25 cellular contexts compared by ENCODE assay signal in genomic region chr1:220485131-220485530, GRCh38. TPM values are rescaled to one million over a fixed set of nuclear protein-coding genes. Genes with fewer than 3 reads are reported as not detected.
DNase-seq lines count a peak whose midpoint lies in the region; ATAC-seq and TF ChIP-seq lines count a peak whose summit lies in the region.
"Had no signal": no experiment of that assay in that cellular context is flagged by ENCODE, and none has a peak within 500 bp of the region (broad histone marks: within the 10 kb centered on the region; RNA-seq: fewer than 3 reads in every experiment).

No MANE protein-coding gene starts in this region.

- H3K27me3 ChIP-seq in HCT116 (ENCODE audit: insufficient read depth, low read length) (no peaks in the 10 kb centered on the region), smooth muscle cell (ENCODE audit: low read depth) (no peaks in the 10 kb centered on the region)
- H3K27me3 ChIP-seq: foreskin keratinocyte had no signal

- CTCF ChIA-PET in HCT116 (lab: Charles Lee) (no interaction called here), OCI-LY7 (lab: Charles Lee; ENCODE audit: unreplicated experiment) (no interaction called here)

- H3F3A ChIP-seq in smooth muscle cell (ENCODE audit: low read depth): no peaks in the 10 kb centered on the region

- H3K79me2 ChIP-seq in HCT116 (ENCODE audit: insufficient read depth, low read length): no peaks in the 10 kb centered on the region
- no peaks in the 10 kb centered on the region for H3K79me2 ChIP-seq in smooth muscle cell (ENCODE audit: low read depth)
- H3K79me2 ChIP-seq in OCI-LY7 (ENCODE audit: insufficient read depth, low read depth, low read length): no peaks in the 10 kb centered on the region

- TF ChIP-seq CTCF in HCT116 (IDR thresholded peaks at IDR 0.05 in 2 of 3, conservative IDR thresholded peaks at IDR 0.05 in 1 of 3; ENCODE audit: borderline replicate concordance in 1 of 3, insufficient read depth in 1 of 3, low read depth in 2 of 3, low read length in 2 of 3) (no peak), coronary artery (IDR thresholded peaks at IDR 0.05) (no peak), smooth muscle cell (IDR thresholded peaks at IDR 0.05; ENCODE audit: borderline replicate concordance, insufficient read depth, poor library complexity, severe bottlenecking) (no peak), OCI-LY7 (conservative IDR thresholded peaks at IDR 0.05; ENCODE audit: low read length) (no peak)

- no peaks in the 10 kb centered on the region for H3K9me2 ChIP-seq in HCT116 (ENCODE audit: insufficient read depth)
- H3K9me2 ChIP-seq in OCI-LY7 (ENCODE audit: insufficient read depth, low read length): no peaks in the 10 kb centered on the region

- POLR2A ChIA-PET in HCT116 (lab: Charles Lee): no interaction called here
- POLR2A ChIA-PET in OCI-LY7 (lab: Charles Lee): interaction anchor here (0.9 kb wide), 1 partner anchor 13 kb away, joined by 3 read pairs; no protein-coding TSS in a partner anchor

- H4K20me1 ChIP-seq in HCT116 (ENCODE audit: insufficient read depth) (no peaks in the 10 kb centered on the region), smooth muscle cell (ENCODE audit: low read depth) (no peaks in the 10 kb centered on the region), OCI-LY7 (ENCODE audit: insufficient read depth, low read length) (no peaks in the 10 kb centered on the region)

- H3K4me1 ChIP-seq in HCT116 (ENCODE audit: control insufficient read depth in 1 of 2, insufficient read depth in 2 of 2, low read length in 2 of 2) (peaks cover 0 to 8% of the 10 kb centered on the region in 2 experiments; a peak in 2 of 4 replicates), smooth muscle cell (ENCODE audit: low read depth) (no peaks in the 10 kb centered on the region), OCI-LY7 (ENCODE audit: insufficient read depth, low read length, poor library complexity, severe bottlenecking) (no peaks in the 10 kb centered on the region)
- H3K4me1 ChIP-seq: foreskin keratinocyte had no signal

- RAD21 ChIA-PET in HCT116 (lab: Charles Lee; ENCODE audit: low non-redundant PET in 1 of 2, low total read pairs in 2 of 2, uncharacterized antibody in 2 of 2, unreplicated experiment in 2 of 2): no interaction called here

- H3K9me3 ChIP-seq in HCT116 (ENCODE audit: control insufficient read depth in 1 of 2, insufficient read depth in 1 of 2, low read depth in 1 of 2, low read length in 2 of 2) (no peaks in the 10 kb centered on the region), smooth muscle cell (replicated peaks; ENCODE audit: low read depth) (no peaks in the 10 kb centered on the region), OCI-LY7 (ENCODE audit: low read length) (no peaks in the 10 kb centered on the region)

- H3K4me3 ChIP-seq in HCT116 (replicated peaks in 1 of 2; ENCODE audit: low read depth in 1 of 2, low read length in 2 of 2) (no peak overlapping the region), coronary artery (no peak overlapping the region), smooth muscle cell (no peak overlapping the region), OCI-LY7 (ENCODE audit: low read depth, low read length, poor library complexity, severe bottlenecking) (no peak overlapping the region)

- H3K4me2 ChIP-seq in HCT116 (ENCODE audit: low read length) (no peak overlapping the region), smooth muscle cell (no peak overlapping the region), OCI-LY7 (ENCODE audit: low read length) (no peak overlapping the region)

- H3K9ac ChIP-seq in HCT116 (ENCODE audit: low read length) (no peak overlapping the region), smooth muscle cell (ENCODE audit: low read depth) (peak overlapping the region; percentile 7)

- no peak for ATAC-seq in HCT116
- ATAC-seq: activated naive CD8-positive, alpha-beta T cell treated with anti-CD3 and anti-CD28 coated beads, Interleukin-2, amount 50 U/mL, for 24 hours; foreskin keratinocyte; naive thymus-derived CD4-positive, alpha-beta T cell had no signal

- no peak for TF ChIP-seq POLR2A in HCT116 (IDR thresholded peaks at IDR 0.05; ENCODE audit: borderline replicate concordance, extremely low read depth, insufficient read depth, insufficient read length)

- H3K36me3 ChIP-seq in HCT116 (ENCODE audit: control insufficient read depth in 1 of 2, insufficient read depth in 2 of 2, low read length in 2 of 2): no peaks in the 10 kb centered on the region
- no peaks in the 10 kb centered on the region for H3K36me3 ChIP-seq in smooth muscle cell (ENCODE audit: low read depth)
- no peaks in the 10 kb centered on the region for H3K36me3 ChIP-seq in OCI-LY7 (ENCODE audit: insufficient read depth, low read length)

- WGBS in smooth muscle cell (ENCODE audit: low lambda C conversion rate): 74% methylated on average over 3 of the region's 3 CpGs

- intact Hi-C loops in HCT116 (cut with micrococcal nuclease) (no loop called here), OCI-LY7 (cut with micrococcal nuclease; ENCODE audit: unreplicated experiment) (no loop called here)

- DNase-seq in DMS53 (lab: John Stamatoyannopoulos, UW) (peak; percentile 66), HCT116 (ENCODE audit: low read depth, low spot score) (no peak), coronary artery (ENCODE audit: low spot score) (no peak), smooth muscle cell (lab: John Stamatoyannopoulos, UW; ENCODE audit: unreplicated experiment) (no peak), T-helper 1 cell (no peak), OCI-LY7 (ENCODE audit: low spot score) (no peak), cerebellum (ENCODE audit: low spot score) (no peak)
- DNase-seq: activated CD4-positive, alpha-beta T cell treated with anti-CD3 and anti-CD28 coated beads, Interleukin-2, amount 10 ng/mL, durations not matched to agents 7 days and 5 days; activated CD8-positive, alpha-beta memory T cell treated with anti-CD3 and anti-CD28 coated beads, Interleukin-2, amount 50 U/mL, for 4 hours; activated naive CD8-positive, alpha-beta T cell treated with anti-CD3 and anti-CD28 coated beads, Interleukin-2, amount 50 U/mL, for 24 hours; CD4-positive, alpha-beta T cell; dermis blood vessel endothelial cell; foreskin keratinocyte; HFFc6; hippocampal formation; kidney; naive thymus-derived CD4-positive, alpha-beta T cell; NCI-H1417; NCI-H2171; NCI-H524 treated with DMSO at 0.1 percent for 48 hours; OCI-M1; retina; SHP77 treated with DMSO at 0.1 percent for 48 hours; stimulated activated CD4-positive, alpha-beta T cell treated with anti-CD3 and anti-CD28 coated beads, Interleukin-12 subunit alpha, Interleukin-12 subunit beta, amount 100 ng/mL, for 4 hours; stimulated activated CD8-positive, alpha-beta memory T cell treated with anti-CD3 and anti-CD28 coated beads, Interleukin-4, amount 100 ng/mL, for 48 hours had no signal

- H3K27ac ChIP-seq in HCT116 (ENCODE audit: low read depth, low read length) (no peak overlapping the region), coronary artery (peak overlapping the region; percentile 9 to 92), smooth muscle cell (ENCODE audit: low read depth) (peak overlapping the region; percentile 95), OCI-LY7 (ENCODE audit: low read depth, low read length, poor library complexity, severe bottlenecking) (no peak overlapping the region)
- H3K27ac ChIP-seq: foreskin keratinocyte had no signal

- TF ChIP-seq RAD21 in HCT116 (IDR thresholded peaks at IDR 0.05; ENCODE audit: low read depth): peak; percentile 19; the same call in 1 of the 2 replicates

- BruUV-seq in HCT116 (replicated peaks; lab: Mats Ljungman, UMichigan) (no TSS peak), OCI-LY7 (replicated peaks; lab: Mats Ljungman, UMichigan) (no TSS peak)

- H2AFZ ChIP-seq in HCT116 (ENCODE audit: low read depth, low read length, poor library complexity, severe bottlenecking): no peak overlapping the region
- H2AFZ ChIP-seq in smooth muscle cell (ENCODE audit: low read depth): no peak overlapping the region
- H2AFZ ChIP-seq in OCI-LY7 (ENCODE audit: low read length): no peak overlapping the region

TF ChIP-seq in HCT116, 20 proteins besides CTCF, POLR2A, EP300 and RAD21 (continues in another document):
- no peak for TF ChIP-seq SIN3A (IDR thresholded peaks at IDR 0.05; ENCODE audit: low read depth)
- TF ChIP-seq ZNF274 (IDR thresholded peaks at IDR 0.05; ENCODE audit: low read depth, low read length): no peak
- no peak for TF ChIP-seq MAX (IDR thresholded peaks at IDR 0.05)
- TF ChIP-seq EZH2 (IDR thresholded peaks at IDR 0.05): no peak
- no peak for TF ChIP-seq SP1 (IDR thresholded peaks at IDR 0.05; ENCODE audit: low read depth)
- no peak for TF ChIP-seq TCF7L2 (IDR thresholded peaks at IDR 0.05; ENCODE audit: borderline replicate concordance, extremely low read depth, insufficient read depth, insufficient read length)
- no peak for TF ChIP-seq EZH2phosphoT487 (IDR thresholded peaks at IDR 0.05; ENCODE audit: borderline replicate concordance)

RNA-seq across cellular contexts. Expression of gene MARK1, which starts 42.8 kb away (rescaled TPM):
- total RNA-seq in HCT116 (2021; ENCODE audit: unreplicated experiment) (3.6 TPM), smooth muscle cell (5.5 and 5.6 TPM in 2 replicates), OCI-LY7 (2022) (not detected in 2 replicates), cerebellum (34.7 TPM)
- polyA plus RNA-seq in HCT116 (2012): 1.9 and 2.0 TPM in 2 replicates
- 2.5 and 4.4 TPM in 2 replicates for polyA plus RNA-seq in smooth muscle cell
- total RNA-seq in OCI-LY7 (2014; rRNA removed; shearing (Covaris generic)): not detected in 2 replicates
- total RNA-seq: activated CD4-positive, alpha-beta T cell treated with anti-CD3 and anti-CD28 coated beads, Interleukin-2, amount 10 ng/mL, durations not matched to agents 7 days and 5 days; CD4-positive, alpha-beta T cell; HFFc6; naive thymus-derived CD4-positive, alpha-beta T cell had no signal
- polyA plus RNA-seq: naive thymus-derived CD4-positive, alpha-beta T cell had no signal

Comparison
In these comparisons a context has a peak if more than half of its experiments do, and no peak if none do; other contexts are left out.
1. H3K27ac ChIP-seq: peak in coronary artery (2 of 2) and smooth muscle cell (single experiment); none in HCT116 (single experiment) and OCI-LY7 (single experiment).